23 cellular contexts compared by ENCODE assay signal in genomic region chr7:131077735-131078134, GRCh38.
DNase-seq lines count a peak whose midpoint lies in the region; ATAC-seq, FAIRE-seq and TF ChIP-seq lines count a peak whose summit lies in the region.
"Had no signal": no experiment of that assay in that cellular context is flagged by ENCODE, and none has a peak within 500 bp of the region (broad histone marks: within the 10 kb centered on the region; RNA-seq: fewer than 3 reads in every experiment).

No MANE protein-coding gene starts in this region.

- no peak for TF ChIP-seq POLR2A in GM12891 (IDR thresholded peaks at IDR 0.05; ENCODE audit: low read depth, low read length)

- H3K27ac Mint-ChIP-seq in activated CD4-positive, alpha-beta T cell treated with anti-CD3 and anti-CD28 coated beads, Interleukin-2, amount 10 ng/mL, durations not matched to agents 24 days and 14 days: no peak overlapping the region
- H3K27ac Mint-ChIP-seq in chondrocyte (ENCODE audit: unreplicated experiment): no peak overlapping the region
- H3K27ac Mint-ChIP-seq: H9, IgD-negative memory B cell had no signal

- H3K27me3 ChIP-seq in A673 (replicated peaks; ENCODE audit: insufficient read depth, low read depth, low read length, poor library complexity): no peaks in the 10 kb centered on the region
- no peaks in the 10 kb centered on the region for H3K27me3 ChIP-seq in dorsolateral prefrontal cortex
- H3K27me3 ChIP-seq in neutrophil: no peaks in the 10 kb centered on the region
- H3K27me3 ChIP-seq: Peyer's patch, SJSA1 had no signal

- H3K36me3 Mint-ChIP-seq in activated CD4-positive, alpha-beta T cell treated with anti-CD3 and anti-CD28 coated beads, Interleukin-2, amount 10 ng/mL, durations not matched to agents 24 days and 14 days (ENCODE audit: low read depth): peaks cover 25% of the 10 kb centered on the region
- H3K36me3 Mint-ChIP-seq in chondrocyte (ENCODE audit: low read depth): peaks cover 4% of the 10 kb centered on the region

- CTCF ChIA-PET in A673 (lab: Charles Lee): no interaction called here

- no TSS peak for BruUV-seq in A673 (replicated peaks; lab: Mats Ljungman, UMichigan)

- no peaks in the 10 kb centered on the region for H3K9me3 ChIP-seq in A673 (ENCODE audit: low read depth, low read length, poor library complexity, severe bottlenecking)
- no peaks in the 10 kb centered on the region for H3K9me3 ChIP-seq in neutrophil
- H3K9me3 ChIP-seq: A549, Peyer's patch, SJSA1 had no signal

- no peak for ATAC-seq in HG03108 (IDR thresholded peaks at IDR 0.05; ENCODE audit: unreplicated experiment)
- ATAC-seq: A549 had no signal

- H3K4me3 Mint-ChIP-seq in activated CD4-positive, alpha-beta T cell treated with anti-CD3 and anti-CD28 coated beads, Interleukin-2, amount 10 ng/mL, durations not matched to agents 24 days and 14 days: no peak overlapping the region
- H3K4me3 Mint-ChIP-seq in chondrocyte (ENCODE audit: unreplicated experiment): no peak overlapping the region
- H3K4me3 Mint-ChIP-seq: CD4-positive, alpha-beta T cell; H9 had no signal

- no peaks in the 10 kb centered on the region for H3K9me3 Mint-ChIP-seq in activated CD4-positive, alpha-beta T cell treated with anti-CD3 and anti-CD28 coated beads, Interleukin-2, amount 10 ng/mL, durations not matched to agents 24 days and 14 days
- H3K9me3 Mint-ChIP-seq in chondrocyte (ENCODE audit: low read depth): no peaks in the 10 kb centered on the region
- H3K9me3 Mint-ChIP-seq: CD4-positive, alpha-beta T cell; H9; IgD-negative memory B cell had no signal

- H3K4me1 ChIP-seq in A673 (ENCODE audit: insufficient read depth, low read length, poor library complexity, severe bottlenecking): peaks cover 50% of the 10 kb centered on the region
- H3K4me1 ChIP-seq in neutrophil (ENCODE audit: control insufficient read depth in 1 of 2, insufficient read depth in 1 of 2, low read depth in 1 of 2, low read length in 1 of 2): peaks cover 0 to 5% of the 10 kb centered on the region in 2 experiments

- no peak for FAIRE-seq in GM12891 (lab: Jason Lieb, UNC)
- FAIRE-seq: A549 had no signal

- H3K36me3 ChIP-seq in A673 (ENCODE audit: insufficient read depth, low read length, poor library complexity, severe bottlenecking): peaks cover 8% of the 10 kb centered on the region
- H3K36me3 ChIP-seq in neutrophil: peaks cover 54% of the 10 kb centered on the region
- H3K36me3 ChIP-seq: Peyer's patch, SJSA1 had no signal

- TF ChIP-seq CTCF in A673 (conservative IDR thresholded peaks at IDR 0.05; ENCODE audit: low read depth, low read length) (no peak), dorsolateral prefrontal cortex (IDR thresholded peaks at IDR 0.05 in 54 of 56, conservative IDR thresholded peaks at IDR 0.05 in 2 of 56; ENCODE audit: low read depth in 1 of 56, partially characterized antibody in 56 of 56) (no peak), neutrophil (IDR thresholded peaks at IDR 0.05) (no peak), chondrocyte (IDR thresholded peaks at IDR 0.05) (no peak)

- DNase-seq in A673 (ENCODE audit: low spot score): no peak
- DNase-seq in GM12891 (ENCODE audit: insufficient read length, low spot score): no peak
- no peak for DNase-seq in dorsolateral prefrontal cortex
- DNase-seq in activated CD4-positive, alpha-beta T cell treated with anti-CD3 and anti-CD28 coated beads, Interleukin-2, amount 10 ng/mL, durations not matched to agents 24 days and 14 days: no peak
- no peak for DNase-seq in chondrocyte (ENCODE audit: low spot score)
- no peak for DNase-seq in T1000 (lab: John Stamatoyannopoulos, UW)
- DNase-seq: CD4-positive, alpha-beta T cell; COR-L47; DMS79; H9; NCI-H1694; NCI-H2081; NCI-H2171; NCI-H345; NCI-H524; NCI-H82; Peyer's patch had no signal

- peak overlapping the region; percentile 48 for H3K27ac ChIP-seq in A673 (ENCODE audit: low read depth, low read length, poor library complexity, severe bottlenecking)
- peak overlapping the region in 33 of 59 donors; percentile 7 to 92 (median 63) for H3K27ac ChIP-seq in dorsolateral prefrontal cortex
- H3K27ac ChIP-seq in neutrophil: peak overlapping the region; percentile 16
- H3K27ac ChIP-seq: A549, HL-60, Peyer's patch, SJSA1 had no signal

- POLR2A ChIA-PET in A673 (lab: Charles Lee; ENCODE audit: low non-redundant PET): no interaction called here

- peaks cover 18% of the 10 kb centered on the region for H3K4me1 Mint-ChIP-seq in activated CD4-positive, alpha-beta T cell treated with anti-CD3 and anti-CD28 coated beads, Interleukin-2, amount 10 ng/mL, durations not matched to agents 24 days and 14 days
- peaks cover 20% of the 10 kb centered on the region for H3K4me1 Mint-ChIP-seq in chondrocyte (ENCODE audit: low read depth)

- no peaks in the 10 kb centered on the region for H3K27me3 Mint-ChIP-seq in activated CD4-positive, alpha-beta T cell treated with anti-CD3 and anti-CD28 coated beads, Interleukin-2, amount 10 ng/mL, durations not matched to agents 24 days and 14 days
- no peaks in the 10 kb centered on the region for H3K27me3 Mint-ChIP-seq in chondrocyte (ENCODE audit: low read depth)
- H3K27me3 Mint-ChIP-seq: CD4-positive, alpha-beta T cell; IgD-negative memory B cell had no signal

- no peak overlapping the region for H3K4me3 ChIP-seq in A673 (ENCODE audit: low read depth, low read length, poor library complexity, severe bottlenecking)
- no peak overlapping the region for H3K4me3 ChIP-seq in dorsolateral prefrontal cortex
- no peak overlapping the region for H3K4me3 ChIP-seq in neutrophil (ENCODE audit: low read depth in 1 of 2, low read length in 1 of 2)
- H3K4me3 ChIP-seq: A549, Peyer's patch, SJSA1 had no signal

- intact Hi-C loops in A673 (cut with micrococcal nuclease; ENCODE audit: unreplicated experiment) (no loop called here), dorsolateral prefrontal cortex (cut with DNase I) (loop anchor here in 1 of 2 donors (10.0 kb wide), 2 partner anchors 227 to 347 kb away; no protein-coding TSS in a partner anchor)
- intact Hi-C loops in activated CD4-positive, alpha-beta T cell treated with anti-CD3 and anti-CD28 coated beads, Interleukin-2, amount 10 ng/mL, durations not matched to agents 24 days and 14 days (cut with micrococcal nuclease): no loop called here

TF ChIP-seq in GM12891, 5 proteins besides CTCF, POLR2A, EP300 and RAD21:
- TF ChIP-seq POLR2AphosphoS5 (IDR thresholded peaks at IDR 0.05; ENCODE audit: low read depth, low read length) (peak; percentile 44; the same call in 1 of the 2 replicates), SPI1 (IDR thresholded peaks at IDR 0.05; ENCODE audit: low read depth, low read length) (no peak)
